Comparison of ENCODE assay signal across 11 cellular contexts in genomic region chr9:3498691-3499090, GRCh38. TPM values are rescaled to one million over a fixed set of nuclear protein-coding genes. Genes with fewer than 3 reads are reported as not detected.
DNase-seq lines count a peak whose midpoint lies in the region; ATAC-seq, FAIRE-seq and TF ChIP-seq lines count a peak whose summit lies in the region.
"Had no signal": no experiment of that assay in that cellular context is flagged by ENCODE, and none has a peak within 500 bp of the region (broad histone marks: within the 10 kb centered on the region; RNA-seq: fewer than 3 reads in every experiment).

No MANE protein-coding gene starts in this region.

- H3K4me2 ChIP-seq in K562 (ENCODE audit: insufficient read depth, low read length) (no peak overlapping the region), PC-3 (ENCODE audit: low read length) (no peak overlapping the region)
- H3K4me2 ChIP-seq: KMS-11 had no signal

- intact Hi-C loops in K562 (cut with micrococcal nuclease) = no loop called here
- intact Hi-C loops in PC-3 (cut with micrococcal nuclease) = no loop called here

- CTCF ChIA-PET in K562 (lab: Yijun Ruan, JAX; ENCODE audit: low intra/inter-chr PET ratio) = no interaction called here
- CTCF ChIA-PET in PC-3 (lab: Charles Lee) = no interaction called here

- TF ChIP-seq EP300 in K562 (IDR thresholded peaks at IDR 0.05; ENCODE audit: low read length) = no peak

- H3K4me1 ChIP-seq in K562 (replicated peaks in 1 of 2; ENCODE audit: control insufficient read depth in 2 of 2, insufficient read depth in 2 of 2, low read length in 2 of 2) (no peaks in the 10 kb centered on the region), PC-3 (ENCODE audit: insufficient read depth, low read length) (peaks cover 9% of the 10 kb centered on the region)

- no peaks in the 10 kb centered on the region for H3K27me3 ChIP-seq in K562 (ENCODE audit: control insufficient read depth in 2 of 2, insufficient read depth in 2 of 2, low read length in 2 of 2)
- no peaks in the 10 kb centered on the region for H3K27me3 ChIP-seq in PC-3 (ENCODE audit: low read length)

- in situ Hi-C loops in K562 (cut with MboI) = no loop called here

- FAIRE-seq in K562 (lab: Jason Lieb, UNC) = no peak

- H2AFZ ChIP-seq in K562 (ENCODE audit: low read depth, low read length) (no peak overlapping the region), PC-3 (ENCODE audit: low read length) (no peak overlapping the region)

- POLR2A ChIA-PET in K562 (lab: Yijun Ruan, JAX) (no interaction called here), PC-3 (lab: Charles Lee; ENCODE audit: unreplicated experiment) (no interaction called here)

- ATAC-seq in K562 (no peak), HG03108 (IDR thresholded peaks at IDR 0.05; ENCODE audit: unreplicated experiment) (no peak), PC-3 (no peak)

- H3K27ac ChIP-seq in K562 (ENCODE audit: extremely low read depth, low read depth, low read length) = no peak overlapping the region
- H3K27ac ChIP-seq in PC-3 (ENCODE audit: low read length) = no peak overlapping the region
- H3K27ac ChIP-seq: KMS-11 had no signal

- H3K4me3 ChIP-seq in AG10803 (ENCODE audit: low read length) = no peak overlapping the region
- no peak overlapping the region for H3K4me3 ChIP-seq in K562
- no peak overlapping the region for H3K4me3 ChIP-seq in PC-3 (ENCODE audit: low read length)

- H3K79me2 ChIP-seq in K562 (ENCODE audit: control insufficient read depth, insufficient read depth, low read length) (no peaks in the 10 kb centered on the region), PC-3 (ENCODE audit: low read length) (no peaks in the 10 kb centered on the region)

- BruUV-seq in K562 (replicated peaks; lab: Mats Ljungman, UMichigan) (no TSS peak), PC-3 (replicated peaks; lab: Mats Ljungman, UMichigan) (no TSS peak)

- H3K9ac ChIP-seq in K562 (ENCODE audit: insufficient read depth in 1 of 2, low read depth in 2 of 2, low read length in 2 of 2) = no peak overlapping the region
- no peak overlapping the region for H3K9ac ChIP-seq in PC-3 (ENCODE audit: low read length)
- H3K9ac ChIP-seq: KMS-11 had no signal

- DNase-seq in AG10803 (ENCODE audit: low read depth) = peak; percentile 17
- DNase-seq in NCI-H1417 treated with DMSO at 0.1 percent for 48 hours (lab: John Stamatoyannopoulos, UW) = peak; percentile 30
- no peak for DNase-seq in K562 (ENCODE audit: extremely low read depth in 1 of 4, low spot score in 3 of 4)
- peak; percentile 64 to 75 for DNase-seq in lung microvascular endothelial cell (ENCODE audit: low read depth in 2 of 2)
- DNase-seq in OCI-M2 (lab: John Stamatoyannopoulos, UW; ENCODE audit: unreplicated experiment) = no peak
- DNase-seq in PC-3 = no peak
- no peak for DNase-seq in medulla oblongata (ENCODE audit: extremely low spot score)
- DNase-seq: stimulated activated naive CD4-positive, alpha-beta T cell treated with Interleukin-2 at 50 U/mL for 16 hours; T-helper 2 cell had no signal

- no peak for TF ChIP-seq CTCF in AG10803 (conservative IDR thresholded peaks at IDR 0.05; ENCODE audit: low read length)
- TF ChIP-seq CTCF in K562 (IDR thresholded peaks at IDR 0.05 in 2 of 3, conservative IDR thresholded peaks at IDR 0.05 in 1 of 3; ENCODE audit: insufficient read depth in 2 of 3, low read depth in 1 of 3, low read length in 3 of 3) = no peak
- no peak for TF ChIP-seq CTCF in PC-3 (conservative IDR thresholded peaks at IDR 0.05; ENCODE audit: low read depth, low read length)

- H4K20me1 ChIP-seq in K562 (replicated peaks; ENCODE audit: control insufficient read depth, insufficient read depth, low read length) (no peaks in the 10 kb centered on the region), PC-3 (ENCODE audit: low read length) (no peaks in the 10 kb centered on the region)

- H3K36me3 ChIP-seq in K562 (ENCODE audit: control insufficient read depth, insufficient read depth, low read length) (no peaks in the 10 kb centered on the region), PC-3 (ENCODE audit: low read depth, low read length) (no peaks in the 10 kb centered on the region)

- no peaks in the 10 kb centered on the region for H3K9me2 ChIP-seq in PC-3 (replicated peaks; ENCODE audit: low read length)

- WGBS in K562 (ENCODE audit: insufficient coverage, low coverage, missing lambda C conversion rate) = 88% methylated on average over 3 of the region's 3 CpGs

- H3K9me3 ChIP-seq in K562 (replicated peaks; ENCODE audit: control insufficient read depth, insufficient read depth, low read depth, low read length) = no peaks in the 10 kb centered on the region
- no peaks in the 10 kb centered on the region for H3K9me3 ChIP-seq in PC-3 (ENCODE audit: low read length)

- H3K9me1 ChIP-seq in K562 (ENCODE audit: control insufficient read depth, insufficient read depth, low read length) = no peaks in the 10 kb centered on the region

- H3F3A ChIP-seq in PC-3 (ENCODE audit: low read length, unreplicated experiment) = no peaks in the 10 kb centered on the region

- TF ChIP-seq POLR2A in K562 (conservative IDR thresholded peaks at IDR 0.05) = no peak

- TF ChIP-seq RAD21 in K562 (CRISPR knock-in tag; conservative IDR thresholded peaks at IDR 0.05 in 1 of 2, IDR thresholded peaks at IDR 0.05 in 1 of 2) = no peak

TF ChIP-seq in K562, 482 proteins besides CTCF, POLR2A, EP300 and RAD21:
- TF ChIP-seq GMEB1 (CRISPR knock-in tag; IDR thresholded peaks at IDR 0.05) (no peak), CXXC5 (CRISPR knock-in tag; IDR thresholded peaks at IDR 0.05) (no peak), NEUROD1 (IDR thresholded peaks at IDR 0.05; ENCODE audit: borderline replicate concordance, low read depth, low read length, partially characterized antibody) (no peak), MXD1 (CRISPR knock-in tag; IDR thresholded peaks at IDR 0.05; ENCODE audit: borderline replicate concordance, poor library complexity, severe bottlenecking) (no peak), RFX1 (IDR thresholded peaks at IDR 0.05) (peak; percentile 64)
TF ChIP-seq in K562: peak in this region for 1.

RNA-seq across cellular contexts. Expression of gene RFX3, which starts 27.1 kb away (rescaled TPM):
- 11.5 and 17.9 TPM in 2 replicates for total RNA-seq in K562 (2011; cell fraction: chromatin; rRNA removed; ENCODE audit: low replicate concordance)
- 3.5 and 4.7 TPM in 2 replicates for total RNA-seq in K562 (2011; cell fraction: nucleolus; rRNA removed)
- 7.8 and 16.4 TPM in 2 replicates for total RNA-seq in K562 (2011; cell fraction: nucleoplasm; rRNA removed)
- total RNA-seq in K562 (2014; rRNA removed) (0.86 and 2.4 TPM in 2 replicates), K562 (2014; rRNA removed; fragmentation: Illumina TruSeq; extraction: Trizol) (3.3 and 3.9 TPM in 2 replicates), K562 (2015; rRNA removed; fragmentation: Illumina TruSeq; extraction: Trizol) (2.0 and 2.1 TPM in 2 replicates), K562 (2021) (4.9 and 5.2 TPM in 2 replicates), lung microvascular endothelial cell (3.2 and 4.1 TPM in 2 replicates), PC-3 (2014; rRNA removed) (2.3 and 4.5 TPM in 2 replicates)
- polyA plus RNA-seq in K562 (2011; rRNA removed) (3.9 and 5.7 TPM in 2 replicates), K562 (2014; fragmentation: Illumina TruSeq; extraction: Trizol) (2.7 TPM in 2 replicates), K562 (2014; fragmentation: Nextera tagmentation; extraction: Ambion mirVana) (1 to 10 TPM; 1.4 TPM), K562 (2014; rRNA removed) (1.4 and 1.5 TPM in 2 replicates)
- 2.6 and 3.3 TPM in 2 replicates for polyA plus RNA-seq in K562 (2011; cell fraction: cytosol; rRNA removed)
- 9.5 TPM in 2 replicates for polyA plus RNA-seq in K562 (2011; cell fraction: nucleus; rRNA removed)
- polyA plus RNA-seq in K562 (2012) = 1.5 and 3.3 TPM in 2 replicates
- 33.2 and 42.7 TPM in 2 replicates for polyA minus RNA-seq in K562 (2011; rRNA and poly(A)+ RNA removed)
- polyA minus RNA-seq in K562 (2011; cell fraction: cytosol; rRNA and poly(A)+ RNA removed) = 2.3 and 5.9 TPM in 2 replicates
- polyA minus RNA-seq in K562 (2011; cell fraction: nucleus; rRNA and poly(A)+ RNA removed) = 17.6 and 25.2 TPM in 2 replicates

Comparison
In these comparisons a context has a peak if more than half of its experiments do, and no peak if none do; other contexts are left out.
1. DNase-seq: peak in AG10803 (single experiment), NCI-H1417 treated with DMSO at 0.1 percent for 48 hours (single experiment) and lung microvascular endothelial cell (2 of 2); none in K562 (0 of 4), OCI-M2 (single experiment), PC-3 (single experiment) and medulla oblongata (single experiment).